9 cellular contexts compared by ENCODE assay signal in the genomic region with DNA sequence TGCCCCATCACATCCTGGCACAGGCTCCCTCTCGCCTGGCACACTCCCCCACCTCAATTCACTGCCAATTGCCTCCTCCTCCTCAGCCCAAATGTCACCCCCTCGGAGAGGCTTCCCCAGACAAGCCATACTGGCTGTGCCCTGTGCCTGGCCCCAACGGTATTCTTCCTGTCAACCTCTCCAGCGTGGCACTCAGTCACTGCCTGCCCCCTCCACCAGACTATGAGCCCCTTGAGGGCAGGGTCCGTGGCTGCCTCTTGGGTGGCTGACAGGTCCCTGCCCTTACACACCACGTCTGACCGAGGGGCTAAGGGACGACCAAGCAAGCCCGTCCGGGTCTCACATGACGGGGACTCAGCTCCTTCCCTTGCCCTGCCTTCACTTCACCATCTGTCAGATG.
DNase-seq lines count a peak whose midpoint lies in the region; ATAC-seq and TF ChIP-seq lines count a peak whose summit lies in the region.
"Had no signal": no experiment of that assay in that cellular context is flagged by ENCODE, and none has a peak within 500 bp of the region (broad histone marks: within the 10 kb centered on the region; RNA-seq: fewer than 3 reads in every experiment).

No MANE protein-coding gene starts in this region.

- H3K4me3 ChIP-seq in duodenal mucosa (ENCODE audit: low read depth in 1 of 2, low read length in 2 of 2) (no peak overlapping the region), tibial artery (peak overlapping the region in 1 of 2 donors; percentile 30)

- intact Hi-C loops in natural killer cell (cut with micrococcal nuclease) (no loop called here), tibial artery (cut with DNase I; ENCODE audit: low total_unique reads) (loop anchor here (5.0 to 10.0 kb wide), 2 partner anchors 60 to 212 kb away; no protein-coding TSS in a partner anchor), posterior vena cava (cut with DNase I) (loop anchor here in 1 of 2 donors (10.0 kb wide), 1 partner anchor 130 kb away; a partner anchor contains a TSS)

- peak overlapping the region; percentile 23 for H3K27ac Mint-ChIP-seq in activated T-cell treated with anti-CD3 and anti-CD28 coated beads, Interleukin-2, amount 50 U/mL, for 24 hours
- peak overlapping the region; percentile 58 to 70 for H3K27ac Mint-ChIP-seq in natural killer cell

- H3K4me3 Mint-ChIP-seq in activated T-cell treated with anti-CD3 and anti-CD28 coated beads, Interleukin-2, amount 50 U/mL, for 24 hours: no peak overlapping the region
- H3K4me3 Mint-ChIP-seq in natural killer cell: no peak overlapping the region
- H3K4me3 Mint-ChIP-seq: central memory CD8-positive, alpha-beta T cell had no signal

- peaks cover 45% of the 10 kb centered on the region for H3K4me1 Mint-ChIP-seq in activated T-cell treated with anti-CD3 and anti-CD28 coated beads, Interleukin-2, amount 50 U/mL, for 24 hours (ENCODE audit: low read depth)
- peaks cover 62% of the 10 kb centered on the region in 2 donors for H3K4me1 Mint-ChIP-seq in natural killer cell

- no peaks in the 10 kb centered on the region for H3K27me3 Mint-ChIP-seq in activated T-cell treated with anti-CD3 and anti-CD28 coated beads, Interleukin-2, amount 50 U/mL, for 24 hours
- H3K27me3 Mint-ChIP-seq in natural killer cell (ENCODE audit: low read depth in 2 of 2): no peaks in the 10 kb centered on the region
- H3K27me3 Mint-ChIP-seq: central memory CD8-positive, alpha-beta T cell had no signal

- no peaks in the 10 kb centered on the region for H3K9me3 Mint-ChIP-seq in activated T-cell treated with anti-CD3 and anti-CD28 coated beads, Interleukin-2, amount 50 U/mL, for 24 hours
- H3K9me3 Mint-ChIP-seq in natural killer cell: no peaks in the 10 kb centered on the region
- H3K9me3 Mint-ChIP-seq: central memory CD8-positive, alpha-beta T cell had no signal

- H3K27ac ChIP-seq in duodenal mucosa (ENCODE audit: low read depth, low read length) (peak overlapping the region; percentile 71), tibial artery (peak overlapping the region; percentile 87 to 98)

- DNase-seq in activated T-cell treated with anti-CD3 and anti-CD28 coated beads, Interleukin-2, amount 50 U/mL, for 24 hours: no peak
- no peak for DNase-seq in activated T-cell treated with anti-CD3 and anti-CD28 coated beads, Interleukin-2, amount 50 U/mL, for 1 hour
- DNase-seq in natural killer cell: no peak
- DNase-seq in tibial artery: no peak
- no peak for DNase-seq in posterior vena cava (ENCODE audit: low spot score)
- no peak for DNase-seq in dedifferentiated amniotic fluid mesenchymal stem cell (ENCODE audit: extremely low spot score)

- H3K36me3 Mint-ChIP-seq in activated T-cell treated with anti-CD3 and anti-CD28 coated beads, Interleukin-2, amount 50 U/mL, for 24 hours (ENCODE audit: low read depth): peaks cover 11% of the 10 kb centered on the region
- peaks cover 1% of the 10 kb centered on the region for H3K36me3 Mint-ChIP-seq in natural killer cell

- ATAC-seq in natural killer cell (no peak), GM19452 (IDR thresholded peaks at IDR 0.05; ENCODE audit: unreplicated experiment) (no peak)

- H3K36me3 ChIP-seq in duodenal mucosa (ENCODE audit: control insufficient read depth in 1 of 2, insufficient read depth in 2 of 2, low read length in 2 of 2) (peaks cover 0 to 8% of the 10 kb centered on the region in 2 donors), tibial artery (peaks cover 0 to 2% (median 2%) of the 10 kb centered on the region in 3 donors)

- H3K9ac ChIP-seq in duodenal mucosa (ENCODE audit: low read depth in 1 of 2, low read length in 2 of 2): peak overlapping the region in 1 of 2 donors; percentile 21

- H3K4me1 ChIP-seq in duodenal mucosa (ENCODE audit: control insufficient read depth in 1 of 2, insufficient read depth in 2 of 2, low read length in 2 of 2) (peaks cover 76 to 77% of the 10 kb centered on the region in 2 donors), tibial artery (peaks cover 23 to 100% (median 86%) of the 10 kb centered on the region in 4 donors)

- no peaks in the 10 kb centered on the region for H3K27me3 ChIP-seq in duodenal mucosa (ENCODE audit: control insufficient read depth in 1 of 2, insufficient read depth in 2 of 2, low read length in 2 of 2)
- no peaks in the 10 kb centered on the region for H3K27me3 ChIP-seq in tibial artery

- H3K9me3 ChIP-seq in duodenal mucosa (ENCODE audit: control insufficient read depth in 1 of 2, low read length in 2 of 2) (no peaks in the 10 kb centered on the region), tibial artery (no peaks in the 10 kb centered on the region)

- TF ChIP-seq CTCF in natural killer cell (IDR thresholded peaks at IDR 0.05): no peak
- no peak for TF ChIP-seq CTCF in tibial artery (IDR thresholded peaks at IDR 0.05)
